Comparison of ENCODE assay signal across 23 cellular contexts in the genomic region with DNA sequence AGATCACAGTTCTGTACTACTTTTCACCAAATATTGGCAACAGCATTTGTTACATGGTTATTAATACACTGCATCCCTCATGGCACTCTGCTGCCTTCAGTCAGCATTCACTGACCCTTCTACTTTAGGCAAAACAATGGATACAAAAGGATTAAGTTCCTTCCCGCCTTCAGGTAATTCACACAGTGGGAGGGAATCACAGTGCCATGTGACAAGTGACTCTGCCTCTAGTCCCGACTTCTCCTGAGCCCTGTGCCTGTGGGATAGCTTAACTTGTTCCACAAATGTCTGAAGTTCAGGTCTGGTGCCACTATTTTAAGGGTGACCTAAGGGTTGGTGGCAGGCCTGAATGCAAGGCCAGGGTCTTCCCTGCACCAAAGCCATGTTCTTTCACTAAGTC.
DNase-seq lines count a peak whose midpoint lies in the region; ATAC-seq, FAIRE-seq and TF ChIP-seq lines count a peak whose summit lies in the region.
"Had no signal": no experiment of that assay in that cellular context is flagged by ENCODE, and none has a peak within 500 bp of the region (broad histone marks: within the 10 kb centered on the region; RNA-seq: fewer than 3 reads in every experiment).

No MANE protein-coding gene starts in this region.

- no peak for TF ChIP-seq POLR2A in GM12891 (IDR thresholded peaks at IDR 0.05; ENCODE audit: low read depth, low read length)

- peak overlapping the region; percentile 52 for H3K9ac ChIP-seq in iPS-18a (ENCODE audit: low read length)

- H3K27me3 ChIP-seq in bronchial epithelial cell (ENCODE audit: control insufficient read depth, insufficient read depth, low read length) (no peaks in the 10 kb centered on the region), iPS-18a (ENCODE audit: control insufficient read depth, insufficient read depth, low read length) (no peaks in the 10 kb centered on the region)
- H3K27me3 ChIP-seq: gastrocnemius medialis, neutrophil, testis, vagina had no signal

- H3K4me1 Mint-ChIP-seq in CD14-positive monocyte, result no peaks in the 10 kb centered on the region
- H3K4me1 Mint-ChIP-seq: activated CD4-positive, alpha-beta T cell treated with anti-CD3 and anti-CD28 coated beads, Interleukin-2, amount 10 ng/mL, durations not matched to agents 24 days and 14 days; stimulated activated naive B cell treated with anti-CD40 and anti-IgM and Interleukin-4, amounts not matched to agents 10 μg/mL and 1 μg/mL and 100 μg/mL, for 72 hours had no signal

- no peak overlapping the region for H3K27ac Mint-ChIP-seq in CD14-positive monocyte
- H3K27ac Mint-ChIP-seq: activated CD4-positive, alpha-beta T cell treated with anti-CD3 and anti-CD28 coated beads, Interleukin-2, amount 10 ng/mL, durations not matched to agents 24 days and 14 days; activated naive CD4-positive, alpha-beta T cell treated with anti-CD3 and anti-CD28 coated beads, Interleukin-2, amount 50 U/mL, for 72 hours; activated T-helper 1 cell treated with anti-CD3 and anti-CD28 coated beads, Interleukin-12 subunit alpha, Interleukin-12 subunit beta, Interleukin-2, Interleukin-4 antibody, amounts not matched to agents 30 ng/mL and 10 ng/mL and 1 ng/mL, durations not matched to agents 14 hours and 24 hours and 36 hours; stimulated activated naive B cell treated with anti-CD40 and anti-IgM and Interleukin-4, amounts not matched to agents 10 μg/mL and 1 μg/mL and 100 μg/mL, for 72 hours; T-helper 17 cell had no signal

- H3K9me3 Mint-ChIP-seq in CD14-positive monocyte, result peaks cover 0 to 2% (median 0%) of the 10 kb centered on the region in 7 donors
- H3K9me3 Mint-ChIP-seq: activated CD4-positive, alpha-beta T cell treated with anti-CD3 and anti-CD28 coated beads, Interleukin-2, amount 10 ng/mL, durations not matched to agents 24 days and 14 days; activated naive CD4-positive, alpha-beta T cell treated with anti-CD3 and anti-CD28 coated beads, Interleukin-2, amount 50 U/mL, for 72 hours; activated T-helper 1 cell treated with anti-CD3 and anti-CD28 coated beads, Interleukin-12 subunit alpha, Interleukin-12 subunit beta, Interleukin-2, Interleukin-4 antibody, amounts not matched to agents 30 ng/mL and 10 ng/mL and 1 ng/mL, durations not matched to agents 14 hours and 24 hours and 36 hours; stimulated activated naive B cell treated with anti-CD40 and anti-IgM and Interleukin-4, amounts not matched to agents 10 μg/mL and 1 μg/mL and 100 μg/mL, for 72 hours had no signal

- intact Hi-C loops in CD14-positive monocyte (cut with micrococcal nuclease), result no loop called here

- ATAC-seq in HG02759 (IDR thresholded peaks at IDR 0.05; ENCODE audit: unreplicated experiment), result peak; percentile 11
- ATAC-seq: gastrocnemius medialis, T-helper 17 cell had no signal

- DNase-seq in GM12891 (ENCODE audit: insufficient read length, low spot score), result no peak
- DNase-seq in bronchial epithelial cell (ENCODE audit: low read depth), result peak; percentile 18
- DNase-seq in stimulated activated CD4-positive, alpha-beta T cell treated with anti-CD3 and anti-CD28 coated beads, Interleukin-15, amount 100 ng/mL, for 24 hours, result no peak
- no peak for DNase-seq in OCI-M1 (lab: John Stamatoyannopoulos, UW)
- no peak for DNase-seq in CD14-positive monocyte (ENCODE audit: low spot score)
- DNase-seq in activated naive CD4-positive, alpha-beta T cell treated with Interleukin-2 at 50 U/mL for 16 hours, result no peak
- DNase-seq: activated CD4-positive, alpha-beta T cell treated with anti-CD3 and anti-CD28 coated beads, Interleukin-2, amount 10 ng/mL, durations not matched to agents 24 days and 14 days; aorta; Caco-2; cerebellar nuclear complex; gastrocnemius medialis; Karpas-422; NCI-H2029; NCI-H345; stimulated activated naive B cell treated with anti-CD40 and anti-IgM and Interleukin-4, amounts not matched to agents 10 μg/mL and 1 μg/mL and 100 μg/mL, for 72 hours; T-helper 17 cell; testis had no signal

- no peaks in the 10 kb centered on the region for H3K36me3 Mint-ChIP-seq in CD14-positive monocyte
- H3K36me3 Mint-ChIP-seq: activated naive CD4-positive, alpha-beta T cell treated with anti-CD3 and anti-CD28 coated beads, Interleukin-2, amount 50 U/mL, for 72 hours; stimulated activated naive B cell treated with anti-CD40 and anti-IgM and Interleukin-4, amounts not matched to agents 10 μg/mL and 1 μg/mL and 100 μg/mL, for 72 hours had no signal

- H3K4me3 ChIP-seq in bronchial epithelial cell (ENCODE audit: low read depth, low read length), result no peak overlapping the region
- peak overlapping the region; percentile 0 for H3K4me3 ChIP-seq in iPS-18a (ENCODE audit: low read length)
- H3K4me3 ChIP-seq: gastrocnemius medialis, testis, vagina had no signal

- TF ChIP-seq CTCF in bronchial epithelial cell (IDR thresholded peaks at IDR 0.05; ENCODE audit: insufficient read depth, low read length, severe bottlenecking) (no peak), CD14-positive monocyte (IDR thresholded peaks at IDR 0.05) (no peak)

- H3K27me3 Mint-ChIP-seq in CD14-positive monocyte (ENCODE audit: low read depth in 3 of 3), result peaks cover 0 to 2% (median 0%) of the 10 kb centered on the region in 3 donors
- H3K27me3 Mint-ChIP-seq: activated CD4-positive, alpha-beta T cell treated with anti-CD3 and anti-CD28 coated beads, Interleukin-2, amount 10 ng/mL, durations not matched to agents 24 days and 14 days; stimulated activated naive B cell treated with anti-CD40 and anti-IgM and Interleukin-4, amounts not matched to agents 10 μg/mL and 1 μg/mL and 100 μg/mL, for 72 hours; T-helper 17 cell had no signal

- H3K36me3 ChIP-seq in bronchial epithelial cell (ENCODE audit: control insufficient read depth, insufficient read depth, low read length), result peaks cover 9% of the 10 kb centered on the region
- H3K36me3 ChIP-seq in iPS-18a (ENCODE audit: control insufficient read depth, low read depth, low read length), result peaks cover 36% of the 10 kb centered on the region
- H3K36me3 ChIP-seq: neutrophil had no signal

- H3K4me1 ChIP-seq in iPS-18a (ENCODE audit: control insufficient read depth, low read depth, low read length), result peaks cover 31% of the 10 kb centered on the region
- H3K4me1 ChIP-seq: Caco-2, gastrocnemius medialis, vagina had no signal

- no peaks in the 10 kb centered on the region for H3K9me3 ChIP-seq in iPS-18a (ENCODE audit: control insufficient read depth, low read depth, low read length)
- H3K9me3 ChIP-seq: Caco-2, gastrocnemius medialis, neutrophil, testis, vagina had no signal

- no peak overlapping the region for H3K4me3 Mint-ChIP-seq in CD14-positive monocyte
- H3K4me3 Mint-ChIP-seq: activated CD4-positive, alpha-beta T cell treated with anti-CD3 and anti-CD28 coated beads, Interleukin-2, amount 10 ng/mL, durations not matched to agents 24 days and 14 days; activated T-helper 1 cell treated with anti-CD3 and anti-CD28 coated beads, Interleukin-12 subunit alpha, Interleukin-12 subunit beta, Interleukin-2, Interleukin-4 antibody, amounts not matched to agents 30 ng/mL and 10 ng/mL and 1 ng/mL, durations not matched to agents 14 hours and 24 hours and 36 hours; stimulated activated naive B cell treated with anti-CD40 and anti-IgM and Interleukin-4, amounts not matched to agents 10 μg/mL and 1 μg/mL and 100 μg/mL, for 72 hours; T-helper 17 cell had no signal

- FAIRE-seq in GM12891 (lab: Jason Lieb, UNC) (peak; percentile 50), bronchial epithelial cell (lab: Jason Lieb, UNC) (no peak)

- peak overlapping the region; percentile 74 for H3K27ac ChIP-seq in iPS-18a (ENCODE audit: low read length)
- H3K27ac ChIP-seq: gastrocnemius medialis, neutrophil, testis, vagina had no signal

TF ChIP-seq in GM12891, 5 proteins besides CTCF, POLR2A, EP300 and RAD21:
- TF ChIP-seq PAX5 (IDR thresholded peaks at IDR 0.05; ENCODE audit: insufficient read depth, low read length, severe bottlenecking), result no peak
- no peak for TF ChIP-seq TAF1 (IDR thresholded peaks at IDR 0.05; ENCODE audit: low read depth, low read length)
- TF ChIP-seq SPI1 (IDR thresholded peaks at IDR 0.05; ENCODE audit: low read depth, low read length), result no peak
- TF ChIP-seq POU2F2 (IDR thresholded peaks at IDR 0.05; ENCODE audit: low read depth, low read length), result no peak
- TF ChIP-seq POLR2AphosphoS5 (IDR thresholded peaks at IDR 0.05; ENCODE audit: low read depth, low read length), result no peak
